1 cellular context compared by ENCODE assay signal in the genomic region with DNA sequence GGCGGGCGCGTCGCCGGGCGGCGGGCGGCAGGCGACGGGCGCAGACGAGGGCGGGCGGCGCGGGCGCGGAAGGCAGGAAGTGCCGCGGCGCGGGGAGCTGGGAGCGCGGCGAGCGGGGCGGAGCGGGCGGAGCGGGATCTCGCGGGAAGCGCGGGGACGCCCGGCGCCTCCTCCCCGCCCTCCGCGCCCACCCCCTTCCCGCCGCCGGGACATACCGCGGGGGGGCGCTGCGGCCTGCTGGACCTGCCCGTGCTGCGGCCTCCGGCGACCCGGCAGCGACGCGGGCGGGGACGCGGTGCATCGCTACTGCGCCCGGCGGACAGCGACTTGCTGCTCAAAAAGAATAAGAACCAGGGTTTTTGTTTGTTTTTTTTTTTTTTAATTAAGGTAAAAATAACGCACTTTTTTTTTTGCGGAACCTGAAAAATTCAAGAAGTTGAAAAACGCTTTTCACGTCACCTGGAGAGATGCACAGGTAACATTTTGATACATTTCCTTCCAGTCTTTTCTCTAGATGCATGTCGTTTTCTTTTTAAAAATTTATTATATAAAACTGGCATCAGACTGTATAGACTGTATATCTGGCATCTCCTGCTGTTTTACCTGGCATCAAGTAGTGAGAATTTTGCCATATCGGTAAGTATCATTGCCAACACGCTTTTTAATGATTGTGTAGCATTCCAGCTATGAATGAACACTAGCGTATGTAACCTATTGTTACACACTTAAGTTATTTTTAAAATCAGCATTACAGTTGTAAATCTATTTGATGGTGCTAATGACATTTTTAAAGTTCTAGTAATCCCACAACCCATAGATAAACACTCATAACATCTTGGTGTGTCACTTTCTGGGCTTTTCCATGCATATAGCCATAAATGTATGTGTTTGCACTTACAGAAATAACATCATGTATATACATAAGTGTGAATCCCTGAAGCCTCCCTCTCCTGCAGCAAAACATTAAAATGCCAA.
TF ChIP-seq lines count a peak whose summit lies in the region.

A gene with protein sequence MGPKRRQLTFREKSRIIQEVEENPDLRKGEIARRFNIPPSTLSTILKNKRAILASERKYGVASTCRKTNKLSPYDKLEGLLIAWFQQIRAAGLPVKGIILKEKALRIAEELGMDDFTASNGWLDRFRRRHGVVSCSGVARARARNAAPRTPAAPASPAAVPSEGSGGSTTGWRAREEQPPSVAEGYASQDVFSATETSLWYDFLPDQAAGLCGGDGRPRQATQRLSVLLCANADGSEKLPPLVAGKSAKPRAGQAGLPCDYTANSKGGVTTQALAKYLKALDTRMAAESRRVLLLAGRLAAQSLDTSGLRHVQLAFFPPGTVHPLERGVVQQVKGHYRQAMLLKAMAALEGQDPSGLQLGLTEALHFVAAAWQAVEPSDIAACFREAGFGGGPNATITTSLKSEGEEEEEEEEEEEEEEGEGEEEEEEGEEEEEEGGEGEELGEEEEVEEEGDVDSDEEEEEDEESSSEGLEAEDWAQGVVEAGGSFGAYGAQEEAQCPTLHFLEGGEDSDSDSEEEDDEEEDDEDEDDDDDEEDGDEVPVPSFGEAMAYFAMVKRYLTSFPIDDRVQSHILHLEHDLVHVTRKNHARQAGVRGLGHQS (minus strand): TSS at position 76 of the 975 bp plus-strand sequence. CDS start 257 bp downstream, outside the sequence.

TF ChIP-seq in HepG2, 621 proteins besides CTCF, POLR2A, EP300 and RAD21 (continued from another document and continues in another):
- TF ChIP-seq, protein P1, sequence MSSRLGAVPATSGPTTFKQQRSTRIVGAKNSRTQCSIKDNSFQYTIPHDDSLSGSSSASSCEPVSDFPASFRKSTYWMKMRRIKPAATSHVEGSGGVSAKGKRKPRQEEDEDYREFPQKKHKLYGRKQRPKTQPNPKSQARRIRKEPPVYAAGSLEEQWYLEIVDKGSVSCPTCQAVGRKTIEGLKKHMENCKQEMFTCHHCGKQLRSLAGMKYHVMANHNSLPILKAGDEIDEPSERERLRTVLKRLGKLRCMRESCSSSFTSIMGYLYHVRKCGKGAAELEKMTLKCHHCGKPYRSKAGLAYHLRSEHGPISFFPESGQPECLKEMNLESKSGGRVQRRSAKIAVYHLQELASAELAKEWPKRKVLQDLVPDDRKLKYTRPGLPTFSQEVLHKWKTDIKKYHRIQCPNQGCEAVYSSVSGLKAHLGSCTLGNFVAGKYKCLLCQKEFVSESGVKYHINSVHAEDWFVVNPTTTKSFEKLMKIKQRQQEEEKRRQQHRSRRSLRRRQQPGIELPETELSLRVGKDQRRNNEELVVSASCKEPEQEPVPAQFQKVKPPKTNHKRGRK (CRISPR knock-in tag; IDR thresholded peaks at IDR 0.05) = no peak
- TF ChIP-seq ZFAT (CRISPR knock-in tag; conservative IDR thresholded peaks at IDR 0.05) (no peak), IRF1 (CRISPR knock-in tag; IDR thresholded peaks at IDR 0.05; ENCODE audit: low read depth) (no peak), NCOA1 (CRISPR knock-in tag; IDR thresholded peaks at IDR 0.05) (no peak), MEF2D (CRISPR knock-in tag; IDR thresholded peaks at IDR 0.05) (no peak), PRMT3 (CRISPR knock-in tag; IDR thresholded peaks at IDR 0.05; ENCODE audit: borderline replicate concordance, low read depth) (no peak), FOXC1 (CRISPR knock-in tag; IDR thresholded peaks at IDR 0.05; ENCODE audit: borderline replicate concordance) (no peak), MAFG (CRISPR knock-in tag; IDR thresholded peaks at IDR 0.05) (no peak), MIER2 (CRISPR knock-in tag; IDR thresholded peaks at IDR 0.05) (peak; percentile 81), SIN3A (IDR thresholded peaks at IDR 0.05; ENCODE audit: borderline replicate concordance, low read depth, low read length) (peak; percentile 85; the same call in 1 of the 2 replicates), ZEB1 (IDR thresholded peaks at IDR 0.05; ENCODE audit: insufficient replicate concordance, low read depth) (no peak), GATAD1 (CRISPR knock-in tag; IDR thresholded peaks at IDR 0.05) (peak; percentile 72), RFXAP (CRISPR knock-in tag; IDR thresholded peaks at IDR 0.05; ENCODE audit: borderline replicate concordance) (no peak; the same call in 1 of the 2 replicates), HDAC6 (IDR thresholded peaks at IDR 0.05; ENCODE audit: low read depth, low read length) (no peak), ZSCAN20 (CRISPR knock-in tag; IDR thresholded peaks at IDR 0.05; ENCODE audit: borderline replicate concordance) (peak; percentile 43; the same call in 1 of the 2 replicates), SATB2 (CRISPR knock-in tag; IDR thresholded peaks at IDR 0.05) (no peak), PCBP1 (IDR thresholded peaks at IDR 0.05; ENCODE audit: borderline replicate concordance, low read depth, low read length) (no peak), ZBTB20 (CRISPR knock-in tag; IDR thresholded peaks at IDR 0.05; ENCODE audit: borderline replicate concordance, low read depth) (no peak), SP4 (CRISPR knock-in tag; IDR thresholded peaks at IDR 0.05) (peak; percentile 72; the same call in 1 of the 2 replicates), ZNF567 (CRISPR knock-in tag; IDR thresholded peaks at IDR 0.05; ENCODE audit: borderline replicate concordance) (no peak), NFRKB (IDR thresholded peaks at IDR 0.05) (no peak), SYNCRIP (IDR thresholded peaks at IDR 0.05; ENCODE audit: insufficient read depth, low read depth, low read length) (no peak), U2AF2 (IDR thresholded peaks at IDR 0.05; ENCODE audit: low read depth, low read length) (no peak), ZBTB7B (CRISPR knock-in tag; IDR thresholded peaks at IDR 0.05) (0 out of 2 replicates have a peak, but pooled peaks have one; percentile 31), ZNF264 (CRISPR knock-in tag; IDR thresholded peaks at IDR 0.05) (no peak), ZBTB21 (CRISPR knock-in tag; IDR thresholded peaks at IDR 0.05) (no peak), HOXA7 (CRISPR knock-in tag; IDR thresholded peaks at IDR 0.05) (no peak), ZBTB49 (CRISPR knock-in tag; IDR thresholded peaks at IDR 0.05; ENCODE audit: borderline replicate concordance) (no peak)
- TF ChIP-seq, protein P2, sequence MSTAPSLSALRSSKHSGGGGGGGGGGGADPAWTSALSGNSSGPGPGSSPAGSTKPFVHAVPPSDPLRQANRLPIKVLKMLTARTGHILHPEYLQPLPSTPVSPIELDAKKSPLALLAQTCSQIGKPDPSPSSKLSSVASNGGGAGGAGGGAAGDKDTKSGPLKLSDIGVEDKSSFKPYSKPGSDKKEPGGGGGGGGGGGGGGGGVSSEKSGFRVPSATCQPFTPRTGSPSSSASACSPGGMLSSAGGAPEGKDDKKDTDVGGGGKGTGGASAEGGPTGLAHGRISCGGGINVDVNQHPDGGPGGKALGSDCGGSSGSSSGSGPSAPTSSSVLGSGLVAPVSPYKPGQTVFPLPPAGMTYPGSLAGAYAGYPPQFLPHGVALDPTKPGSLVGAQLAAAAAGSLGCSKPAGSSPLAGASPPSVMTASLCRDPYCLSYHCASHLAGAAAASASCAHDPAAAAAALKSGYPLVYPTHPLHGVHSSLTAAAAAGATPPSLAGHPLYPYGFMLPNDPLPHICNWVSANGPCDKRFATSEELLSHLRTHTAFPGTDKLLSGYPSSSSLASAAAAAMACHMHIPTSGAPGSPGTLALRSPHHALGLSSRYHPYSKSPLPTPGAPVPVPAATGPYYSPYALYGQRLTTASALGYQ (CRISPR knock-in tag; IDR thresholded peaks at IDR 0.05) = no peak
- TF ChIP-seq, protein P3, sequence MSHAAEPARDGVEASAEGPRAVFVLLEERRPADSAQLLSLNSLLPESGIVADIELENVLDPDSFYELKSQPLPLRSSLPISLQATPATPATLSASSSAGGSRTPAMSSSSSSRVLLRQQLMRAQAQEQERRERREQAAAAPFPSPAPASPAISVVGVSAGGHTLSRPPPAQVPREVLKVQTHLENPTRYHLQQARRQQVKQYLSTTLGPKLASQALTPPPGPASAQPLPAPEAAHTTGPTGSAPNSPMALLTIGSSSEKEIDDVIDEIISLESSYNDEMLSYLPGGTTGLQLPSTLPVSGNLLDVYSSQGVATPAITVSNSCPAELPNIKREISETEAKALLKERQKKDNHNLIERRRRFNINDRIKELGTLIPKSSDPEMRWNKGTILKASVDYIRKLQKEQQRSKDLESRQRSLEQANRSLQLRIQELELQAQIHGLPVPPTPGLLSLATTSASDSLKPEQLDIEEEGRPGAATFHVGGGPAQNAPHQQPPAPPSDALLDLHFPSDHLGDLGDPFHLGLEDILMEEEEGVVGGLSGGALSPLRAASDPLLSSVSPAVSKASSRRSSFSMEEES (CRISPR knock-in tag; IDR thresholded peaks at IDR 0.05) = no peak
- TF ChIP-seq, protein P4, sequence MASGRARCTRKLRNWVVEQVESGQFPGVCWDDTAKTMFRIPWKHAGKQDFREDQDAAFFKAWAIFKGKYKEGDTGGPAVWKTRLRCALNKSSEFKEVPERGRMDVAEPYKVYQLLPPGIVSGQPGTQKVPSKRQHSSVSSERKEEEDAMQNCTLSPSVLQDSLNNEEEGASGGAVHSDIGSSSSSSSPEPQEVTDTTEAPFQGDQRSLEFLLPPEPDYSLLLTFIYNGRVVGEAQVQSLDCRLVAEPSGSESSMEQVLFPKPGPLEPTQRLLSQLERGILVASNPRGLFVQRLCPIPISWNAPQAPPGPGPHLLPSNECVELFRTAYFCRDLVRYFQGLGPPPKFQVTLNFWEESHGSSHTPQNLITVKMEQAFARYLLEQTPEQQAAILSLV (CRISPR knock-in tag; IDR thresholded peaks at IDR 0.05; ENCODE audit: borderline replicate concordance) = no peak
- TF ChIP-seq, protein P5, sequence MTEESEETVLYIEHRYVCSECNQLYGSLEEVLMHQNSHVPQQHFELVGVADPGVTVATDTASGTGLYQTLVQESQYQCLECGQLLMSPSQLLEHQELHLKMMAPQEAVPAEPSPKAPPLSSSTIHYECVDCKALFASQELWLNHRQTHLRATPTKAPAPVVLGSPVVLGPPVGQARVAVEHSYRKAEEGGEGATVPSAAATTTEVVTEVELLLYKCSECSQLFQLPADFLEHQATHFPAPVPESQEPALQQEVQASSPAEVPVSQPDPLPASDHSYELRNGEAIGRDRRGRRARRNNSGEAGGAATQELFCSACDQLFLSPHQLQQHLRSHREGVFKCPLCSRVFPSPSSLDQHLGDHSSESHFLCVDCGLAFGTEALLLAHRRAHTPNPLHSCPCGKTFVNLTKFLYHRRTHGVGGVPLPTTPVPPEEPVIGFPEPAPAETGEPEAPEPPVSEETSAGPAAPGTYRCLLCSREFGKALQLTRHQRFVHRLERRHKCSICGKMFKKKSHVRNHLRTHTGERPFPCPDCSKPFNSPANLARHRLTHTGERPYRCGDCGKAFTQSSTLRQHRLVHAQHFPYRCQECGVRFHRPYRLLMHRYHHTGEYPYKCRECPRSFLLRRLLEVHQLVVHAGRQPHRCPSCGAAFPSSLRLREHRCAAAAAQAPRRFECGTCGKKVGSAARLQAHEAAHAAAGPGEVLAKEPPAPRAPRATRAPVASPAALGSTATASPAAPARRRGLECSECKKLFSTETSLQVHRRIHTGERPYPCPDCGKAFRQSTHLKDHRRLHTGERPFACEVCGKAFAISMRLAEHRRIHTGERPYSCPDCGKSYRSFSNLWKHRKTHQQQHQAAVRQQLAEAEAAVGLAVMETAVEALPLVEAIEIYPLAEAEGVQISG (CRISPR knock-in tag; IDR thresholded peaks at IDR 0.05) = peak; percentile 61
- TF ChIP-seq, protein P6, sequence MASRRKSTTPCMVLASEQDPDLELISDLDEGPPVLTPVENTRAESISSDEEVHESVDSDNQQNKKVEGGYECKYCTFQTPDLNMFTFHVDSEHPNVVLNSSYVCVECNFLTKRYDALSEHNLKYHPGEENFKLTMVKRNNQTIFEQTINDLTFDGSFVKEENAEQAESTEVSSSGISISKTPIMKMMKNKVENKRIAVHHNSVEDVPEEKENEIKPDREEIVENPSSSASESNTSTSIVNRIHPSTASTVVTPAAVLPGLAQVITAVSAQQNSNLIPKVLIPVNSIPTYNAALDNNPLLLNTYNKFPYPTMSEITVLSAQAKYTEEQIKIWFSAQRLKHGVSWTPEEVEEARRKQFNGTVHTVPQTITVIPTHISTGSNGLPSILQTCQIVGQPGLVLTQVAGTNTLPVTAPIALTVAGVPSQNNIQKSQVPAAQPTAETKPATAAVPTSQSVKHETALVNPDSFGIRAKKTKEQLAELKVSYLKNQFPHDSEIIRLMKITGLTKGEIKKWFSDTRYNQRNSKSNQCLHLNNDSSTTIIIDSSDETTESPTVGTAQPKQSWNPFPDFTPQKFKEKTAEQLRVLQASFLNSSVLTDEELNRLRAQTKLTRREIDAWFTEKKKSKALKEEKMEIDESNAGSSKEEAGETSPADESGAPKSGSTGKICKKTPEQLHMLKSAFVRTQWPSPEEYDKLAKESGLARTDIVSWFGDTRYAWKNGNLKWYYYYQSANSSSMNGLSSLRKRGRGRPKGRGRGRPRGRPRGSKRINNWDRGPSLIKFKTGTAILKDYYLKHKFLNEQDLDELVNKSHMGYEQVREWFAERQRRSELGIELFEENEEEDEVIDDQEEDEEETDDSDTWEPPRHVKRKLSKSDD (CRISPR knock-in tag; IDR thresholded peaks at IDR 0.05; ENCODE audit: low read depth) = no peak
